Comparison of ENCODE assay signal across 13 cellular contexts in the genomic region with DNA sequence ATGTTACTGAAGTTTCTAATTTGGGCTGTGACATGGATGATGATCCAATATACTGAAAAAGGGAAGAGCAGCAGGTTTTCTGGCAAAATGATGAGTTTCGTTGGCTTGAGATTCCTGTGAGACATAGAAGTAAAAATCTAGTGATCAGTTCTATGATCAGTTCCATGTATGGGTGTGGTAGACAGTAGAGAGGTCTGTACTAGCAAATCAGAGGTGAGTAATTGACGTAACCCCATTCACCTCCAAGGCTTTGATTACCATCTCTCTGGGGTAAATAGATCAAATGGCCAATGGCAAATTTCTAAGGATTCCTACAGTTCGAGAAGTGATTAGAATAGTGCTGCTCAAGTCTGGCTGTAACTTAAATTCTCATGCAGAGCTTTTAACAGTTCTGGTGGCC. TPM values are rescaled to one million over a fixed set of nuclear protein-coding genes. Genes with fewer than 3 reads are reported as not detected.
A peak's percentile ranks its signal among the peaks of the same experiment; 100 is the strongest.
DNase-seq lines count a peak whose midpoint lies in the region; ATAC-seq and TF ChIP-seq lines count a peak whose summit lies in the region.
"Had no signal": no experiment of that assay in that cellular context is flagged by ENCODE, and none has a peak within 500 bp of the region (broad histone marks: within the 10 kb centered on the region; RNA-seq: fewer than 3 reads in every experiment).

No MANE protein-coding gene starts in this region.

- no peak for TF ChIP-seq CTCF in gastrocnemius medialis (IDR thresholded peaks at IDR 0.05 in 4 of 5, conservative IDR thresholded peaks at IDR 0.05 in 1 of 5)
- TF ChIP-seq CTCF in vagina (IDR thresholded peaks at IDR 0.05), result no peak

- in situ Hi-C loops in gastrocnemius medialis (cut with MboI; ENCODE audit: low sequenced_read_pairs in 4 of 4), result loop anchor here (25.0 kb wide), 2 partner anchors 351 to 1351 kb away; no protein-coding TSS in a partner anchor

- no peaks in the 10 kb centered on the region for H3K9me3 ChIP-seq in KOPT-K1 (ENCODE audit: insufficient read depth, low read length, poor library complexity, severe bottlenecking)
- H3K9me3 ChIP-seq in gastrocnemius medialis, result no peaks in the 10 kb centered on the region
- no peaks in the 10 kb centered on the region for H3K9me3 ChIP-seq in vagina
- H3K9me3 ChIP-seq: psoas muscle, upper lobe of left lung had no signal

- H3K27ac Mint-ChIP-seq in activated CD8-positive, alpha-beta memory T cell treated with anti-CD3 and anti-CD28 coated beads, Interleukin-2, amount 10 ng/mL, durations not matched to agents 7 days and 5 days, result peak overlapping the region; percentile 70
- peak overlapping the region; percentile 58 for H3K27ac Mint-ChIP-seq in activated naive CD8-positive, alpha-beta T cell treated with anti-CD3 and anti-CD28 coated beads for 36 hours
- H3K27ac Mint-ChIP-seq in stimulated activated effector memory CD8-positive, alpha-beta T cell treated with anti-CD3 and anti-CD28 coated beads, Interleukin-12 subunit alpha, Interleukin-12 subunit beta, amount 100 ng/mL, for 72 hours, result peak overlapping the region; percentile 67

- no peak for DNase-seq in activated CD8-positive, alpha-beta memory T cell treated with anti-CD3 and anti-CD28 coated beads, Interleukin-2, amount 10 ng/mL, durations not matched to agents 7 days and 5 days
- DNase-seq in activated CD8-positive, alpha-beta memory T cell treated with anti-CD3 and anti-CD28 coated beads, Interleukin-2, amount 50 U/mL, for 48 hours, result no peak
- DNase-seq in activated naive CD8-positive, alpha-beta T cell treated with anti-CD3 and anti-CD28 coated beads for 36 hours, result no peak
- no peak for DNase-seq in stimulated activated effector memory CD8-positive, alpha-beta T cell treated with anti-CD3 and anti-CD28 coated beads, Interleukin-12 subunit alpha, Interleukin-12 subunit beta, amount 100 ng/mL, for 72 hours (ENCODE audit: low spot score in 2 of 2)
- no peak for DNase-seq in NCI-H2227 (lab: John Stamatoyannopoulos, UW; ENCODE audit: unreplicated experiment)
- DNase-seq in gastrocnemius medialis, result no peak
- DNase-seq in vagina (ENCODE audit: extremely low spot score in 2 of 2), result no peak
- DNase-seq: amniotic stem cell; central memory CD4-positive, alpha-beta T cell; psoas muscle; upper lobe of left lung had no signal

- peak overlapping the region; percentile 100 for H3K27ac ChIP-seq in KOPT-K1 (ENCODE audit: low read depth, low read length, poor library complexity, severe bottlenecking)
- no peak overlapping the region for H3K27ac ChIP-seq in gastrocnemius medialis
- no peak overlapping the region for H3K27ac ChIP-seq in vagina
- H3K27ac ChIP-seq: psoas muscle had no signal

- H3K9me3 Mint-ChIP-seq in activated CD8-positive, alpha-beta memory T cell treated with anti-CD3 and anti-CD28 coated beads, Interleukin-2, amount 10 ng/mL, durations not matched to agents 7 days and 5 days (ENCODE audit: low read depth), result no peaks in the 10 kb centered on the region
- no peaks in the 10 kb centered on the region for H3K9me3 Mint-ChIP-seq in activated naive CD8-positive, alpha-beta T cell treated with anti-CD3 and anti-CD28 coated beads for 36 hours
- no peaks in the 10 kb centered on the region for H3K9me3 Mint-ChIP-seq in stimulated activated effector memory CD8-positive, alpha-beta T cell treated with anti-CD3 and anti-CD28 coated beads, Interleukin-12 subunit alpha, Interleukin-12 subunit beta, amount 100 ng/mL, for 72 hours

- H3K36me3 ChIP-seq in KOPT-K1 (ENCODE audit: insufficient read depth, low read length), result peaks cover 95% of the 10 kb centered on the region
- H3K36me3 ChIP-seq in gastrocnemius medialis, result no peaks in the 10 kb centered on the region
- no peaks in the 10 kb centered on the region for H3K36me3 ChIP-seq in vagina
- H3K36me3 ChIP-seq: upper lobe of left lung had no signal

- H3K36me3 Mint-ChIP-seq in activated CD8-positive, alpha-beta memory T cell treated with anti-CD3 and anti-CD28 coated beads, Interleukin-2, amount 10 ng/mL, durations not matched to agents 7 days and 5 days, result peaks cover 83% of the 10 kb centered on the region
- H3K36me3 Mint-ChIP-seq in activated naive CD8-positive, alpha-beta T cell treated with anti-CD3 and anti-CD28 coated beads for 36 hours, result peaks cover 71% of the 10 kb centered on the region
- H3K36me3 Mint-ChIP-seq in stimulated activated effector memory CD8-positive, alpha-beta T cell treated with anti-CD3 and anti-CD28 coated beads, Interleukin-12 subunit alpha, Interleukin-12 subunit beta, amount 100 ng/mL, for 72 hours, result peaks cover 91% of the 10 kb centered on the region

- H3K4me1 Mint-ChIP-seq in activated CD8-positive, alpha-beta memory T cell treated with anti-CD3 and anti-CD28 coated beads, Interleukin-2, amount 10 ng/mL, durations not matched to agents 7 days and 5 days, result peaks cover 58% of the 10 kb centered on the region
- H3K4me1 Mint-ChIP-seq in activated naive CD8-positive, alpha-beta T cell treated with anti-CD3 and anti-CD28 coated beads for 36 hours, result peaks cover 79% of the 10 kb centered on the region
- peaks cover 69% of the 10 kb centered on the region for H3K4me1 Mint-ChIP-seq in stimulated activated effector memory CD8-positive, alpha-beta T cell treated with anti-CD3 and anti-CD28 coated beads, Interleukin-12 subunit alpha, Interleukin-12 subunit beta, amount 100 ng/mL, for 72 hours

- H3K4me3 Mint-ChIP-seq in activated CD8-positive, alpha-beta memory T cell treated with anti-CD3 and anti-CD28 coated beads, Interleukin-2, amount 10 ng/mL, durations not matched to agents 7 days and 5 days, result peak overlapping the region; percentile 58
- peak overlapping the region; percentile 33 for H3K4me3 Mint-ChIP-seq in activated naive CD8-positive, alpha-beta T cell treated with anti-CD3 and anti-CD28 coated beads for 36 hours
- peak overlapping the region; percentile 87 for H3K4me3 Mint-ChIP-seq in stimulated activated effector memory CD8-positive, alpha-beta T cell treated with anti-CD3 and anti-CD28 coated beads, Interleukin-12 subunit alpha, Interleukin-12 subunit beta, amount 100 ng/mL, for 72 hours

- H3K4me3 ChIP-seq in gastrocnemius medialis (no peak overlapping the region), vagina (no peak overlapping the region)
- H3K4me3 ChIP-seq: psoas muscle, upper lobe of left lung had no signal

- no peaks in the 10 kb centered on the region for H3K27me3 Mint-ChIP-seq in activated CD8-positive, alpha-beta memory T cell treated with anti-CD3 and anti-CD28 coated beads, Interleukin-2, amount 10 ng/mL, durations not matched to agents 7 days and 5 days
- no peaks in the 10 kb centered on the region for H3K27me3 Mint-ChIP-seq in activated naive CD8-positive, alpha-beta T cell treated with anti-CD3 and anti-CD28 coated beads for 36 hours

- no peak for TF ChIP-seq POLR2A in gastrocnemius medialis (IDR thresholded peaks at IDR 0.05)
- TF ChIP-seq POLR2A in vagina (IDR thresholded peaks at IDR 0.05), result no peak

- peak; percentile 9 for ATAC-seq in activated CD8-positive, alpha-beta memory T cell treated with anti-CD3 and anti-CD28 coated beads, Interleukin-2, amount 10 ng/mL, durations not matched to agents 7 days and 5 days
- peak; percentile 59 for ATAC-seq in stimulated activated effector memory CD8-positive, alpha-beta T cell treated with anti-CD3 and anti-CD28 coated beads, Interleukin-12 subunit alpha, Interleukin-12 subunit beta, amount 100 ng/mL, for 72 hours
- no peak for ATAC-seq in gastrocnemius medialis
- ATAC-seq: psoas muscle had no signal

- intact Hi-C loops in gastrocnemius medialis (cut with DNase I; ENCODE audit: low total_unique reads) (loop anchor here (10.0 kb wide), 1 partner anchor 389 kb away; no protein-coding TSS in a partner anchor), vagina (cut with DNase I) (no loop called here)

- H3K4me1 ChIP-seq in gastrocnemius medialis (no peaks in the 10 kb centered on the region), vagina (peaks cover 5% of the 10 kb centered on the region)
- H3K4me1 ChIP-seq: psoas muscle had no signal

- CTCF ChIA-PET in activated CD8-positive, alpha-beta memory T cell treated with anti-CD3 and anti-CD28 coated beads, Interleukin-2, amount 10 ng/mL, durations not matched to agents 7 days and 5 days (lab: Charles Lee), result no interaction called here

- peaks cover 0 to 6% (median under 1%) of the 10 kb centered on the region in 3 donors for H3K27me3 ChIP-seq in gastrocnemius medialis
- no peaks in the 10 kb centered on the region for H3K27me3 ChIP-seq in vagina
- H3K27me3 ChIP-seq: upper lobe of left lung had no signal

RNA-seq across cellular contexts. Expression of a gene that starts 6.4 kb away (rescaled TPM):
- 100 to 1,000 TPM; 301 to 344 TPM for total RNA-seq in activated CD8-positive, alpha-beta memory T cell treated with anti-CD3 and anti-CD28 coated beads, Interleukin-2, amount 10 ng/mL, durations not matched to agents 7 days and 5 days
- total RNA-seq in activated naive CD8-positive, alpha-beta T cell treated with anti-CD3 and anti-CD28 coated beads for 36 hours, result 10 to 100 TPM; 71.9 to 74.8 TPM
- total RNA-seq in gastrocnemius medialis, result under 1 TPM in 3 of 4 donors, not detected in 1; 0.47 to 0.61 (median 0.55) TPM
- total RNA-seq in vagina, result 4.9 TPM
- total RNA-seq: HT-29 had no signal

Comparison
In these comparisons a context has a peak if more than half of its experiments do, and no peak if none do; other contexts are left out.
1. ATAC-seq: peak in activated CD8-positive, alpha-beta memory T cell treated with anti-CD3 and anti-CD28 coated beads, Interleukin-2, amount 10 ng/mL, durations not matched to agents 7 days and 5 days (single experiment) and stimulated activated effector memory CD8-positive, alpha-beta T cell treated with anti-CD3 and anti-CD28 coated beads, Interleukin-12 subunit alpha, Interleukin-12 subunit beta, amount 100 ng/mL, for 72 hours (single experiment); none in gastrocnemius medialis (0 of 2).
2. H3K4me3 Mint-ChIP-seq: peak in every context shown above with its lines; median percentile 87 in stimulated activated effector memory CD8-positive, alpha-beta T cell treated with anti-CD3 and anti-CD28 coated beads, Interleukin-12 subunit alpha, Interleukin-12 subunit beta, amount 100 ng/mL, for 72 hours; 58 in activated CD8-positive, alpha-beta memory T cell treated with anti-CD3 and anti-CD28 coated beads, Interleukin-2, amount 10 ng/mL, durations not matched to agents 7 days and 5 days; 33 in activated naive CD8-positive, alpha-beta T cell treated with anti-CD3 and anti-CD28 coated beads for 36 hours.
3. RNA of a gene that starts 6.4 kb away (total RNA-seq): 301 to 344 TPM in activated CD8-positive, alpha-beta memory T cell treated with anti-CD3 and anti-CD28 coated beads, Interleukin-2, amount 10 ng/mL, durations not matched to agents 7 days and 5 days and 71.9 to 74.8 TPM in activated naive CD8-positive, alpha-beta T cell treated with anti-CD3 and anti-CD28 coated beads for 36 hours; 4.9 TPM in vagina (single experiment) and 0.47 to 0.61 TPM in gastrocnemius medialis; every median in the first group is over 10 times any median in the second.
4. Peak in every context shown above with its lines, with median percentiles within 50 percentile points of each other: H3K27ac Mint-ChIP-seq.